In genomic region chr10:117188399-117188798, GRCh38 we compare ENCODE assay signal across 17 cellular contexts. TPM values are rescaled to one million over a fixed set of nuclear protein-coding genes. Genes with fewer than 3 reads are reported as not detected.
DNase-seq lines count a peak whose midpoint lies in the region.
"Had no signal": no experiment of that assay in that cellular context is flagged by ENCODE, and none has a peak within 500 bp of the region (broad histone marks: within the 10 kb centered on the region; RNA-seq: fewer than 3 reads in every experiment).

No MANE protein-coding gene starts in this region.

- no peak overlapping the region for H3K4me3 ChIP-seq in Karpas-422 (ENCODE audit: low read length)
- H3K4me3 ChIP-seq: HAP-1, K562, SJCRH30 had no signal

- H4K20me1 ChIP-seq in Karpas-422 (ENCODE audit: insufficient read depth, low read depth, low read length) = no peaks in the 10 kb centered on the region

- no peak overlapping the region for H3K9ac ChIP-seq in Karpas-422 (ENCODE audit: low read length)

- peak; percentile 52 for DNase-seq in Ammon's horn (ENCODE audit: low spot score)
- DNase-seq in HCEC 1CT = peak; percentile 7
- DNase-seq in RPMI7951 (ENCODE audit: low read depth) = peak; percentile 36
- DNase-seq in occipital lobe (lab: John Stamatoyannopoulos, UW) = peak; percentile 3
- DNase-seq in D341Med (ENCODE audit: low spot score) = no peak
- no peak for DNase-seq in NCI-H524 (lab: John Stamatoyannopoulos, UW)
- DNase-seq in Karpas-422 = no peak
- DNase-seq: Caco-2, NCI-H1694 treated with DMSO at 0.1 percent for 48 hours, NCI-H510A, NCI-H82, PC-3, SJCRH30, T-helper 17 cell had no signal

- no peak overlapping the region for H3K4me2 ChIP-seq in Karpas-422 (ENCODE audit: low read depth, low read length, poor library complexity, severe bottlenecking)

- no peak overlapping the region for H2AFZ ChIP-seq in Karpas-422 (ENCODE audit: low read length)

- no peaks in the 10 kb centered on the region for H3K79me2 ChIP-seq in Karpas-422 (ENCODE audit: low read length)

- no peaks in the 10 kb centered on the region for H3K9me2 ChIP-seq in Karpas-422 (replicated peaks; ENCODE audit: insufficient read depth, low read length)

- H3K4me1 ChIP-seq in Karpas-422 (ENCODE audit: low read length) = no peaks in the 10 kb centered on the region
- H3K4me1 ChIP-seq: HAP-1, SJCRH30 had no signal

- 0 out of 2 replicates have a peak, but pooled peaks cover under 1% of the 10 kb centered on the region for H3K27me3 ChIP-seq in Karpas-422 (ENCODE audit: low read length)
- H3K27me3 ChIP-seq: SJCRH30 had no signal

- no peak overlapping the region for H3K27ac ChIP-seq in Karpas-422 (ENCODE audit: low read length)
- H3K27ac ChIP-seq: SJCRH30 had no signal

- no peaks in the 10 kb centered on the region for H3K9me3 ChIP-seq in Karpas-422 (ENCODE audit: low read length)
- H3K9me3 ChIP-seq: Caco-2, HAP-1, SJCRH30 had no signal

- no peaks in the 10 kb centered on the region for H3K36me3 ChIP-seq in Karpas-422 (ENCODE audit: insufficient read depth, low read length)
- H3K36me3 ChIP-seq: HAP-1, SJCRH30 had no signal

RNA-seq across cellular contexts. Expression of gene KCNK18, which starts 8.9 kb away (rescaled TPM):
- total RNA-seq in RPMI7951 (2014; rRNA removed; shearing (Covaris generic)) = not detected in 2 replicates
- total RNA-seq in occipital lobe = not detected
- total RNA-seq in Karpas-422 (2014; rRNA removed; shearing (Covaris generic); ENCODE audit: low replicate concordance) = not detected in 2 replicates
- total RNA-seq: B cell, Caco-2, K562, PC-3, SJCRH30, T-helper 17 cell had no signal

RNA-seq across cellular contexts. Expression of gene VAX1, which starts 50.3 kb away (rescaled TPM):
- total RNA-seq in RPMI7951 (2014; rRNA removed; shearing (Covaris generic)) = not detected in 2 replicates
- total RNA-seq in occipital lobe = 1.2 TPM
- not detected in 2 replicates for total RNA-seq in Karpas-422 (2014; rRNA removed; shearing (Covaris generic); ENCODE audit: low replicate concordance)
- total RNA-seq: B cell, Caco-2, K562, SJCRH30, T-helper 17 cell had no signal

RNA-seq across cellular contexts. Expression of gene SLC18A2, which starts 52.5 kb away (rescaled TPM):
- total RNA-seq in RPMI7951 (2014; rRNA removed; shearing (Covaris generic)) = not detected in 2 replicates
- not detected for total RNA-seq in occipital lobe
- total RNA-seq in Karpas-422 (2014; rRNA removed; shearing (Covaris generic); ENCODE audit: low replicate concordance) = 0.04 TPM in 1 of 2 replicates, not detected in the other
- total RNA-seq: B cell, Caco-2, PC-3 had no signal

Comparison
In these comparisons a context has a peak if more than half of its experiments do, and no peak if none do; other contexts are left out.
1. DNase-seq: peak in Ammon's horn (single experiment), HCEC 1CT (single experiment), RPMI7951 (single experiment) and occipital lobe (single experiment); none in D341Med (single experiment), NCI-H524 (0 of 2) and Karpas-422 (single experiment).